Comparison of ENCODE assay signal across 1 cellular context in genomic region chr14:33859306-33859705, GRCh38.
TF ChIP-seq lines count a peak whose summit lies in the region.

No MANE protein-coding gene starts in this region.

TF ChIP-seq in K562, 482 proteins besides CTCF, POLR2A, EP300 and RAD21 (continued from another document and continues in another):
- TF ChIP-seq ZNF609 (CRISPR knock-in tag; IDR thresholded peaks at IDR 0.05; ENCODE audit: borderline replicate concordance) (no peak), RBM39 (optimal IDR thresholded peaks at IDR 0.05; ENCODE audit: low read depth, low read length) (no peak), NCOR1 (IDR thresholded peaks at IDR 0.05) (peak; percentile 67), ZNF140 (CRISPR knock-in tag; IDR thresholded peaks at IDR 0.05) (no peak), TAF15 (IDR thresholded peaks at IDR 0.05; ENCODE audit: low read depth, low read length) (no peak), TBL1XR1 (IDR thresholded peaks at IDR 0.05; ENCODE audit: low read length in 2 of 2) (peak in 1 of 2 experiments; percentile 67; a peak in 1 of 4 replicates), CBFA2T3 (IDR thresholded peaks at IDR 0.05) (peak; percentile 66), ZNF124 (CRISPR knock-in tag; IDR thresholded peaks at IDR 0.05) (no peak), KDM1A (IDR thresholded peaks at IDR 0.05) (0 out of 4 replicates have a peak, but pooled peaks of 1 of the 2 experiments have one; percentile 13), ZNF174 (CRISPR knock-in tag; IDR thresholded peaks at IDR 0.05) (no peak), POLR2H (tag; IDR thresholded peaks at IDR 0.05; ENCODE audit: low read depth) (no peak), LARP7 (IDR thresholded peaks at IDR 0.05) (no peak), ZNF518B (CRISPR knock-in tag; IDR thresholded peaks at IDR 0.05) (no peak), BRCA1 (IDR thresholded peaks at IDR 0.05) (no peak), BRCA1 (CRISPR knock-in tag; IDR thresholded peaks at IDR 0.05) (no peak), HDAC1 (IDR thresholded peaks at IDR 0.05) (no peak), DPF2 (IDR thresholded peaks at IDR 0.05) (0 out of 2 replicates have a peak, but pooled peaks have one; percentile 27), MGA (IDR thresholded peaks at IDR 0.05) (no peak), EZH2 (IDR thresholded peaks at IDR 0.05; ENCODE audit: borderline replicate concordance, low read depth, low read length) (no peak), RCOR1 (IDR thresholded peaks at IDR 0.05; ENCODE audit: borderline replicate concordance in 1 of 2, low read depth in 2 of 2, low read length in 2 of 2) (peak in 1 of 2 experiments; percentile 55; a peak in 1 of 4 replicates), PCBP1 (IDR thresholded peaks at IDR 0.05; ENCODE audit: low read depth, low read length, poor library complexity, severe bottlenecking) (no peak), CBX3 (IDR thresholded peaks at IDR 0.05; ENCODE audit: borderline replicate concordance in 1 of 2, low read length in 2 of 2) (no peak), MIER1 (IDR thresholded peaks at IDR 0.05; ENCODE audit: low read depth) (no peak), TCF3 (CRISPR knock-in tag; IDR thresholded peaks at IDR 0.05) (peak; percentile 53), CCAR2 (IDR thresholded peaks at IDR 0.05; ENCODE audit: low read depth, low read length) (no peak), ZNF740 (CRISPR knock-in tag; IDR thresholded peaks at IDR 0.05) (no peak), ZNF740 (tag; IDR thresholded peaks at IDR 0.05) (no peak), YBX1 (IDR thresholded peaks at IDR 0.05) (no peak), NUFIP1 (IDR thresholded peaks at IDR 0.05; ENCODE audit: partially characterized antibody) (no peak), PBX2 (CRISPR knock-in tag; IDR thresholded peaks at IDR 0.05; ENCODE audit: low read depth) (no peak), PBX2 (tag; conservative IDR thresholded peaks at IDR 0.05; ENCODE audit: low read depth) (no peak), SMAD4 (CRISPR knock-in tag; conservative IDR thresholded peaks at IDR 0.05) (peak; percentile 93), CTBP1 (IDR thresholded peaks at IDR 0.05; ENCODE audit: borderline replicate concordance) (0 out of 2 replicates have a peak, but pooled peaks have one; percentile 14), ZNF3 (CRISPR knock-in tag; IDR thresholded peaks at IDR 0.05) (no peak), ZNF282 (CRISPR knock-in tag; IDR thresholded peaks at IDR 0.05) (no peak), HEY1 (CRISPR knock-in tag; IDR thresholded peaks at IDR 0.05; ENCODE audit: borderline replicate concordance) (no peak), ZNF785 (CRISPR knock-in tag; IDR thresholded peaks at IDR 0.05) (no peak), ZNF696 (CRISPR knock-in tag; conservative IDR thresholded peaks at IDR 0.05) (no peak), TSC22D4 (tag; IDR thresholded peaks at IDR 0.05) (no peak)
